1 cellular context compared by ENCODE assay signal in the genomic region with DNA sequence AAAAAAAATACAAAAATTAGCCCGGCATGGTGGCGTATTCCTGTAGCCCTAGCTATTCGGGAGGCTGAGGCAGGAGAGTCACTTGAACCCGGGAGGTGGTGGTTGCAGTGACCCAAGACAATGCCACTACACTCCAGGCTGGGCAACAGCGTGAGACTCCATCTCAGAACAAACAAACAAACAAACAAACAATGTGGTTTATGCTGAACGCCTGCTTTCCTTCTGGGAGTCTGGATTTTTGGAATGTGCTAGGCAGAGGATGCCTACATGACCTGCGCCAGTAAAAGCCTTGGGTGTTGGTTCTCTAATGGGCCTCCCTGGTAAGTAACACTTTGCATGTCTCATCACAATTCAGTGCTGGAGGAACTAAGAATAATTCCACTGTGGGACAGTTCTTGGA.
TF ChIP-seq lines count a peak whose summit lies in the region.

No MANE protein-coding gene starts in this region.

TF ChIP-seq in H1, 55 proteins besides CTCF, POLR2A, EP300 and RAD21:
- TF ChIP-seq POLR2AphosphoS5 (IDR thresholded peaks at IDR 0.05; ENCODE audit: low read depth, low read length): no peak
- no peak for TF ChIP-seq BCL11A (IDR thresholded peaks at IDR 0.05; ENCODE audit: low read depth in 2 of 2, low read length in 2 of 2)
- TF ChIP-seq NANOG (IDR thresholded peaks at IDR 0.05; ENCODE audit: insufficient read depth, low read depth, low read length, poor library complexity, severe bottlenecking): no peak
- TF ChIP-seq SIX5 (IDR thresholded peaks at IDR 0.05; ENCODE audit: low read depth, low read length): no peak
- no peak for TF ChIP-seq TEAD4 (IDR thresholded peaks at IDR 0.05; ENCODE audit: low read depth, low read length)
- no peak for TF ChIP-seq FOSL1 (IDR thresholded peaks at IDR 0.05; ENCODE audit: insufficient read depth, low read depth, low read length)
TF ChIP-seq in H1: peak in this region for 0.
